Comparison of ENCODE assay signal across 1 cellular context in the genomic region with DNA sequence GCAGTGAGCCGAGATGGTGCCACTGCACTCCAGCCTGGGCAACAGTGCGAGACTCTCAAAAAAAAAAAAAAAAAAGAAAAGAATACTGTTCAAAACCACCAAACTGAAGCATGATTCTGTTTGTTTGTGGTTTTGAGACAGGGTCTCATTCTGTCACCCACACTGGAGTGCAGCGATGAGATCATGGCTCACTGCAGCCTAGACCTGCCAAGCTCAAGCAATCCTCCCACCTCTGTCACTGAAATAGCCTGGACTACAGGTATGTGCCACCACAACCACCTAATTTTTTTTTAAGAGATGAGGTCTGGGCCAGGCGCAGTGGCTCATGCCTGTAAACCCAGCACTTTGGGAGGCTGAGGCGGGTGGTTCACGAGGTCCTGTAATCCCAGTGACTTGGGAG.
TF ChIP-seq lines count a peak whose summit lies in the region.

No MANE protein-coding gene starts in this region.

TF ChIP-seq in GM23338, 12 proteins besides CTCF, POLR2A, EP300 and RAD21 (continued from another document):
- TF ChIP-seq, protein P1, sequence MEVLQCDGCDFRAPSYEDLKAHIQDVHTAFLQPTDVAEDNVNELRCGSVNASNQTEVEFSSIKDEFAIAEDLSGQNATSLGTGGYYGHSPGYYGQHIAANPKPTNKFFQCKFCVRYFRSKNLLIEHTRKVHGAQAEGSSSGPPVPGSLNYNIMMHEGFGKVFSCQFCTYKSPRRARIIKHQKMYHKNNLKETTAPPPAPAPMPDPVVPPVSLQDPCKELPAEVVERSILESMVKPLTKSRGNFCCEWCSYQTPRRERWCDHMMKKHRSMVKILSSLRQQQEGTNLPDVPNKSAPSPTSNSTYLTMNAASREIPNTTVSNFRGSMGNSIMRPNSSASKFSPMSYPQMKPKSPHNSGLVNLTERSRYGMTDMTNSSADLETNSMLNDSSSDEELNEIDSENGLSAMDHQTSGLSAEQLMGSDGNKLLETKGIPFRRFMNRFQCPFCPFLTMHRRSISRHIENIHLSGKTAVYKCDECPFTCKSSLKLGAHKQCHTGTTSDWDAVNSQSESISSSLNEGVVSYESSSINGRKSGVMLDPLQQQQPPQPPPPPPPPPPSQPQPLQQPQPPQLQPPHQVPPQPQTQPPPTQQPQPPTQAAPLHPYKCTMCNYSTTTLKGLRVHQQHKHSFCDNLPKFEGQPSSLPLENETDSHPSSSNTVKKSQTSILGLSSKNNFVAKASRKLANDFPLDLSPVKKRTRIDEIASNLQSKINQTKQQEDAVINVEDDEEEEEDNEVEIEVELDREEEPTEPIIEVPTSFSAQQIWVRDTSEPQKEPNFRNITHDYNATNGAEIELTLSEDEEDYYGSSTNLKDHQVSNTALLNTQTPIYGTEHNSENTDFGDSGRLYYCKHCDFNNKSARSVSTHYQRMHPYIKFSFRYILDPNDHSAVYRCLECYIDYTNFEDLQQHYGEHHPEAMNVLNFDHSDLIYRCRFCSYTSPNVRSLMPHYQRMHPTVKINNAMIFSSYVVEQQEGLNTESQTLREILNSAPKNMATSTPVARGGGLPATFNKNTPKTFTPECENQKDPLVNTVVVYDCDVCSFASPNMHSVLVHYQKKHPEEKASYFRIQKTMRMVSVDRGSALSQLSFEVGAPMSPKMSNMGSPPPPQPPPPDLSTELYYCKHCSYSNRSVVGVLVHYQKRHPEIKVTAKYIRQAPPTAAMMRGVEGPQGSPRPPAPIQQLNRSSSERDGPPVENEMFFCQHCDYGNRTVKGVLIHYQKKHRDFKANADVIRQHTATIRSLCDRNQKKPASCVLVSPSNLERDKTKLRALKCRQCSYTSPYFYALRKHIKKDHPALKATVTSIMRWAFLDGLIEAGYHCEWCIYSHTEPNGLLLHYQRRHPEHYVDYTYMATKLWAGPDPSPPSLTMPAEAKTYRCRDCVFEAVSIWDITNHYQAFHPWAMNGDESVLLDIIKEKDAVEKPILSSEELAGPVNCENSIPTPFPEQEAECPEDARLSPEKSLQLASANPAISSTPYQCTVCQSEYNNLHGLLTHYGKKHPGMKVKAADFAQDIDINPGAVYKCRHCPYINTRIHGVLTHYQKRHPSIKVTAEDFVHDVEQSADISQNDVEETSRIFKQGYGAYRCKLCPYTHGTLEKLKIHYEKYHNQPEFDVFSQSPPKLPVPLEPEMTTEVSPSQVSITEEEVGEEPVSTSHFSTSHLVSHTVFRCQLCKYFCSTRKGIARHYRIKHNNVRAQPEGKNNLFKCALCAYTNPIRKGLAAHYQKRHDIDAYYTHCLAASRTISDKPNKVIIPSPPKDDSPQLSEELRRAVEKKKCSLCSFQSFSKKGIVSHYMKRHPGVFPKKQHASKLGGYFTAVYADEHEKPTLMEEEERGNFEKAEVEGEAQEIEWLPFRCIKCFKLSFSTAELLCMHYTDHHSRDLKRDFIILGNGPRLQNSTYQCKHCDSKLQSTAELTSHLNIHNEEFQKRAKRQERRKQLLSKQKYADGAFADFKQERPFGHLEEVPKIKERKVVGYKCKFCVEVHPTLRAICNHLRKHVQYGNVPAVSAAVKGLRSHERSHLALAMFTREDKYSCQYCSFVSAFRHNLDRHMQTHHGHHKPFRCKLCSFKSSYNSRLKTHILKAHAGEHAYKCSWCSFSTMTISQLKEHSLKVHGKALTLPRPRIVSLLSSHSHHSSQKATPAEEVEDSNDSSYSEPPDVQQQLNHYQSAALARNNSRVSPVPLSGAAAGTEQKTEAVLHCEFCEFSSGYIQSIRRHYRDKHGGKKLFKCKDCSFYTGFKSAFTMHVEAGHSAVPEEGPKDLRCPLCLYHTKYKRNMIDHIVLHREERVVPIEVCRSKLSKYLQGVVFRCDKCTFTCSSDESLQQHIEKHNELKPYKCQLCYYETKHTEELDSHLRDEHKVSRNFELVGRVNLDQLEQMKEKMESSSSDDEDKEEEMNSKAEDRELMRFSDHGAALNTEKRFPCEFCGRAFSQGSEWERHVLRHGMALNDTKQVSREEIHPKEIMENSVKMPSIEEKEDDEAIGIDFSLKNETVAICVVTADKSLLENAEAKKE (CRISPR knock-in tag; IDR thresholded peaks at IDR 0.05), result no peak
